ENCODE assay signal across 2 cellular contexts in genomic region chr13:34941436-34941834, GRCh38.
TF ChIP-seq lines count a peak whose summit lies in the region.

No MANE protein-coding gene starts in this region.

TF ChIP-seq in GM12878, 131 proteins besides CTCF, POLR2A, EP300 and RAD21:
- TF ChIP-seq ZNF217 (IDR thresholded peaks at IDR 0.05) (no peak), FOXK2 (IDR thresholded peaks at IDR 0.05) (no peak), HDGF (IDR thresholded peaks at IDR 0.05) (no peak), MEF2A (IDR thresholded peaks at IDR 0.05; ENCODE audit: insufficient read depth, low read depth, low read length) (no peak), BCL3 (IDR thresholded peaks at IDR 0.05; ENCODE audit: borderline replicate concordance, insufficient read depth, low read depth, low read length, poor library complexity, severe bottlenecking) (no peak), BCL11A (IDR thresholded peaks at IDR 0.05; ENCODE audit: low read depth, low read length) (no peak), ZNF274 (IDR thresholded peaks at IDR 0.05; ENCODE audit: insufficient read depth, insufficient read length) (no peak), CBX3 (IDR thresholded peaks at IDR 0.05; ENCODE audit: borderline replicate concordance, low read depth) (no peak), NR2F1 (conservative IDR thresholded peaks at IDR 0.05) (no peak), ELK1 (IDR thresholded peaks at IDR 0.05; ENCODE audit: low read depth, low read length) (no peak), E2F4 (IDR thresholded peaks at IDR 0.05; ENCODE audit: low read depth, low read length) (no peak), CHD2 (IDR thresholded peaks at IDR 0.05; ENCODE audit: borderline replicate concordance, low read depth, low read length) (no peak)

TF ChIP-seq in HepG2, 621 proteins besides CTCF, POLR2A, EP300 and RAD21:
- no peak for TF ChIP-seq AGO1 (IDR thresholded peaks at IDR 0.05; ENCODE audit: low read depth, low read length, poor library complexity, severe bottlenecking)
- no peak for TF ChIP-seq ZNF230 (CRISPR knock-in tag; IDR thresholded peaks at IDR 0.05)
- TF ChIP-seq MTF2 (CRISPR knock-in tag; IDR thresholded peaks at IDR 0.05; ENCODE audit: borderline replicate concordance) = no peak
- no peak for TF ChIP-seq NFAT5 (CRISPR knock-in tag; IDR thresholded peaks at IDR 0.05)
- no peak for TF ChIP-seq ZNF747 (CRISPR knock-in tag; IDR thresholded peaks at IDR 0.05; ENCODE audit: borderline replicate concordance)
- TF ChIP-seq, protein P1, sequence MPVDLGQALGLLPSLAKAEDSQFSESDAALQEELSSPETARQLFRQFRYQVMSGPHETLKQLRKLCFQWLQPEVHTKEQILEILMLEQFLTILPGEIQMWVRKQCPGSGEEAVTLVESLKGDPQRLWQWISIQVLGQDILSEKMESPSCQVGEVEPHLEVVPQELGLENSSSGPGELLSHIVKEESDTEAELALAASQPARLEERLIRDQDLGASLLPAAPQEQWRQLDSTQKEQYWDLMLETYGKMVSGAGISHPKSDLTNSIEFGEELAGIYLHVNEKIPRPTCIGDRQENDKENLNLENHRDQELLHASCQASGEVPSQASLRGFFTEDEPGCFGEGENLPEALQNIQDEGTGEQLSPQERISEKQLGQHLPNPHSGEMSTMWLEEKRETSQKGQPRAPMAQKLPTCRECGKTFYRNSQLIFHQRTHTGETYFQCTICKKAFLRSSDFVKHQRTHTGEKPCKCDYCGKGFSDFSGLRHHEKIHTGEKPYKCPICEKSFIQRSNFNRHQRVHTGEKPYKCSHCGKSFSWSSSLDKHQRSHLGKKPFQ (CRISPR knock-in tag; IDR thresholded peaks at IDR 0.05; ENCODE audit: insufficient replicate concordance) = no peak
- TF ChIP-seq, protein P2, sequence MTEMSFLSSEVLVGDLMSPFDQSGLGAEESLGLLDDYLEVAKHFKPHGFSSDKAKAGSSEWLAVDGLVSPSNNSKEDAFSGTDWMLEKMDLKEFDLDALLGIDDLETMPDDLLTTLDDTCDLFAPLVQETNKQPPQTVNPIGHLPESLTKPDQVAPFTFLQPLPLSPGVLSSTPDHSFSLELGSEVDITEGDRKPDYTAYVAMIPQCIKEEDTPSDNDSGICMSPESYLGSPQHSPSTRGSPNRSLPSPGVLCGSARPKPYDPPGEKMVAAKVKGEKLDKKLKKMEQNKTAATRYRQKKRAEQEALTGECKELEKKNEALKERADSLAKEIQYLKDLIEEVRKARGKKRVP (CRISPR knock-in tag; IDR thresholded peaks at IDR 0.05) = no peak
- TF ChIP-seq SOX13 (IDR thresholded peaks at IDR 0.05) = no peak
- no peak for TF ChIP-seq SOX13 (CRISPR knock-in tag; conservative IDR thresholded peaks at IDR 0.05 in 1 of 2, IDR thresholded peaks at IDR 0.05 in 1 of 2)
- TF ChIP-seq RARG (CRISPR knock-in tag; IDR thresholded peaks at IDR 0.05; ENCODE audit: low read depth) = no peak
- TF ChIP-seq, protein P3, sequence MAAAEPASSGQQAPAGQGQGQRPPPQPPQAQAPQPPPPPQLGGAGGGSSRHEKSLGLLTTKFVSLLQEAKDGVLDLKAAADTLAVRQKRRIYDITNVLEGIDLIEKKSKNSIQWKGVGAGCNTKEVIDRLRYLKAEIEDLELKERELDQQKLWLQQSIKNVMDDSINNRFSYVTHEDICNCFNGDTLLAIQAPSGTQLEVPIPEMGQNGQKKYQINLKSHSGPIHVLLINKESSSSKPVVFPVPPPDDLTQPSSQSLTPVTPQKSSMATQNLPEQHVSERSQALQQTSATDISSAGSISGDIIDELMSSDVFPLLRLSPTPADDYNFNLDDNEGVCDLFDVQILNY (CRISPR knock-in tag; conservative IDR thresholded peaks at IDR 0.05) = no peak
- no peak for TF ChIP-seq PAX8 (CRISPR knock-in tag; IDR thresholded peaks at IDR 0.05; ENCODE audit: borderline replicate concordance)
- TF ChIP-seq ZNF546 (CRISPR knock-in tag; conservative IDR thresholded peaks at IDR 0.05) = no peak
- TF ChIP-seq LBX2 (CRISPR knock-in tag; IDR thresholded peaks at IDR 0.05; ENCODE audit: borderline replicate concordance) = no peak
- no peak for TF ChIP-seq NR2C2 (CRISPR knock-in tag; IDR thresholded peaks at IDR 0.05; ENCODE audit: borderline replicate concordance)
- no peak for TF ChIP-seq ARID4A (CRISPR knock-in tag; IDR thresholded peaks at IDR 0.05; ENCODE audit: borderline replicate concordance)
- TF ChIP-seq FOXO1 (CRISPR knock-in tag; IDR thresholded peaks at IDR 0.05) = no peak
